Comparison of ENCODE assay signal across 9 cellular contexts in the genomic region with DNA sequence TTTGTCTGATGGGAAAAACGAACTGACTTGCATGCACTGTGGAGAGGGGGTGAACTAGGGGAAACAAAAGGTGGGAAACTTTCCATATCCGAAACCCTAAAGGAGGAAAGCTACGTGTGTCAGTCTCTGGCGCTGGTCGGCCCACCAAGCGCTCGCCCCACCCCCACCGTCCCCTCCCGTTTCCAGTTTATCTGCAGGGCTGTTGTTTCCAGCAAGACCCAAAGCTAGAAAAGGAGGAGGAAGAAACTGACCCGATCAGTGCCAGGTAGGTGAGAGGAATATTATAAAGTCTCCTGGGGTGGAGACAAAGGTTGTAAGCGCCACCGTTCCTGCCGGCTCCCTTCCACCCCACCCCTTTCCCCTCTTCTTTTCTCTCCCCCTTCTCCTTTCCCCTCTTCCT. TPM values are rescaled to one million over a fixed set of nuclear protein-coding genes. Genes with fewer than 3 reads are reported as not detected.
DNase-seq lines count a peak whose midpoint lies in the region; ATAC-seq, FAIRE-seq and TF ChIP-seq lines count a peak whose summit lies in the region.
"Had no signal": no experiment of that assay in that cellular context is flagged by ENCODE, and none has a peak within 500 bp of the region (broad histone marks: within the 10 kb centered on the region; RNA-seq: fewer than 3 reads in every experiment).

No MANE protein-coding gene starts in this region.

- no peak for DNase-seq in IMR-90
- no peak for DNase-seq in bronchial epithelial cell (ENCODE audit: low read depth)
- DNase-seq in left lung = no peak
- no peak for DNase-seq in thoracic aorta (ENCODE audit: low spot score)
- no peak for DNase-seq in KBM-7
- DNase-seq in occipital lobe (lab: John Stamatoyannopoulos, UW) = no peak

- no peak for TF ChIP-seq CTCF in IMR-90 (conservative IDR thresholded peaks at IDR 0.05; ENCODE audit: low read depth, low read length)
- no peak for TF ChIP-seq CTCF in bronchial epithelial cell (IDR thresholded peaks at IDR 0.05; ENCODE audit: insufficient read depth, low read length, severe bottlenecking)
- TF ChIP-seq CTCF in left lung (IDR thresholded peaks at IDR 0.05) = no peak
- TF ChIP-seq CTCF in thoracic aorta (IDR thresholded peaks at IDR 0.05) = no peak

- H3K36me3 ChIP-seq in BLaER1 (no peaks in the 10 kb centered on the region), IMR-90 (ENCODE audit: control insufficient read depth, insufficient read depth, low read length) (peaks cover 2% of the 10 kb centered on the region; the same call in 1 of the 2 replicates), bronchial epithelial cell (ENCODE audit: control insufficient read depth, insufficient read depth, low read length) (no peaks in the 10 kb centered on the region), left lung (no peaks in the 10 kb centered on the region), thoracic aorta (no peaks in the 10 kb centered on the region)

- H3K9me3 ChIP-seq in BLaER1 = no peaks in the 10 kb centered on the region
- no peaks in the 10 kb centered on the region for H3K9me3 ChIP-seq in IMR-90 (ENCODE audit: control insufficient read depth, insufficient read depth, low read length)
- H3K9me3 ChIP-seq in left lung = no peaks in the 10 kb centered on the region
- H3K9me3 ChIP-seq in thoracic aorta = no peaks in the 10 kb centered on the region

- peak overlapping the region; percentile 89 for H3K56ac ChIP-seq in IMR-90 (ENCODE audit: extremely low read depth, insufficient read depth, low read length)

- H3K14ac ChIP-seq in IMR-90 (replicated peaks; ENCODE audit: low read depth, low read length) = peak overlapping the region; percentile 99

- no CpG with 5 or more reads among the region's 13 CpGs for WGBS in IMR-90 (ENCODE audit: extremely low coverage in 2 of 2, insufficient read length in 1 of 2), 2 experiments

- H2AK5ac ChIP-seq in IMR-90 (ENCODE audit: low read depth, low read length) = peak overlapping the region; percentile 54; the same call in 1 of the 2 replicates

- no peak overlapping the region; the same call in 1 of the 2 replicates for H2BK120ac ChIP-seq in IMR-90 (ENCODE audit: low read depth, low read length)

- 0 out of 4 replicates have a peak, but pooled peaks cover 0 to 6% of the 10 kb centered on the region in 2 experiments for H3K79me1 ChIP-seq in IMR-90 (ENCODE audit: low read depth in 1 of 2, low read length in 2 of 2)

- H3K4ac ChIP-seq in IMR-90 (ENCODE audit: low read depth, low read length) = peak overlapping the region; percentile 91

- peak; percentile 30 for ATAC-seq in IMR-90 (ENCODE audit: low read depth)
- peak; percentile 80 for ATAC-seq in left lung
- no peak for ATAC-seq in thoracic aorta (ENCODE audit: insufficient number of reproducible peaks, low FRiP score, low read depth)
- no peak for ATAC-seq in HG03571 (IDR thresholded peaks at IDR 0.05; ENCODE audit: unreplicated experiment)

- H3K27ac ChIP-seq in BLaER1 (peak overlapping the region; percentile 53), IMR-90 (ENCODE audit: insufficient read depth, low read length) (peak overlapping the region; percentile 87), left lung (peak overlapping the region; percentile 73 to 91), thoracic aorta (peak overlapping the region; percentile 88 to 93)
- H3K27ac ChIP-seq: HL-60 had no signal

- no TSS peak for BruUV-seq in IMR-90 (replicated peaks; lab: Mats Ljungman, UMichigan)

- H3K9ac ChIP-seq in BLaER1 (peak overlapping the region; percentile 80), IMR-90 (ENCODE audit: low read depth, low read length) (peak overlapping the region; percentile 99)

- H2BK20ac ChIP-seq in IMR-90 (ENCODE audit: low read depth, low read length) = no peak overlapping the region

- peak overlapping the region; percentile 92 for H2AK9ac ChIP-seq in IMR-90 (replicated peaks; ENCODE audit: low read depth, low read length, poor library complexity)

- no peaks in the 10 kb centered on the region; the same call in 1 of the 2 replicates for H3K9me1 ChIP-seq in IMR-90 (ENCODE audit: insufficient read depth, low read length)

- H4K91ac ChIP-seq in IMR-90 (ENCODE audit: insufficient read depth, low read depth, low read length) = peak overlapping the region; percentile 88

- H2BK15ac ChIP-seq in IMR-90 (ENCODE audit: low read depth, low read length) = no peak overlapping the region

- POLR2A ChIA-PET in IMR-90 (lab: Charles Lee; ENCODE audit: unreplicated experiment) = interaction anchor here (2.6 kb wide), 1 partner anchor 11 kb away, joined by 15 read pairs; no protein-coding TSS in a partner anchor

- 0 out of 2 replicates have a peak, but pooled peaks cover 4% of the 10 kb centered on the region for H4K20me1 ChIP-seq in BLaER1
- H4K20me1 ChIP-seq in IMR-90 (ENCODE audit: insufficient read depth, low read length) = no peaks in the 10 kb centered on the region

- FAIRE-seq in bronchial epithelial cell (lab: Jason Lieb, UNC) = no peak

- TF ChIP-seq RAD21 in IMR-90 (IDR thresholded peaks at IDR 0.05; ENCODE audit: low read length) = no peak

- H3K4me3 ChIP-seq in BLaER1 (peak overlapping the region; percentile 73), IMR-90 (ENCODE audit: insufficient read depth, low read depth, low read length) (peak overlapping the region; percentile 94), bronchial epithelial cell (ENCODE audit: low read depth, low read length) (peak overlapping the region; percentile 55), left lung (peak overlapping the region; percentile 42 to 53), thoracic aorta (peak overlapping the region; percentile 84)

- intact Hi-C loops in IMR-90 (cut with micrococcal nuclease) = loop anchor here (1.0 to 5.0 kb wide), 2 partner anchors 20 to 105 kb away; no protein-coding TSS in a partner anchor
- intact Hi-C loops in left lung (cut with DNase I) = no loop called here

- H4K5ac ChIP-seq in IMR-90 (ENCODE audit: low read depth, low read length) = peak overlapping the region; percentile 47

- CTCF ChIA-PET in IMR-90 (lab: Yijun Ruan, JAX) = no interaction called here

- H3K4me2 ChIP-seq in BLaER1 (peak overlapping the region; percentile 68), IMR-90 (ENCODE audit: low read depth, low read length) (peak overlapping the region; percentile 84)

- peak overlapping the region; percentile 92; the same call in 1 of the 2 replicates for H3K23ac ChIP-seq in IMR-90 (ENCODE audit: low read depth, low read length)

- H3K4me1 ChIP-seq in BLaER1 = no peaks in the 10 kb centered on the region
- peaks cover 5% of the 10 kb centered on the region; the same call in 1 of the 2 replicates for H3K4me1 ChIP-seq in IMR-90 (ENCODE audit: control insufficient read depth, insufficient read depth, low read length)
- H3K4me1 ChIP-seq in left lung = no peaks in the 10 kb centered on the region
- H3K4me1 ChIP-seq in thoracic aorta (ENCODE audit: control insufficient read depth in 1 of 2, low read depth in 2 of 2) = peaks cover 0 to 6% of the 10 kb centered on the region in 2 donors

- H3K27me3 ChIP-seq in BLaER1 (no peaks in the 10 kb centered on the region), IMR-90 (ENCODE audit: control insufficient read depth, insufficient read depth, low read length) (no peaks in the 10 kb centered on the region), bronchial epithelial cell (ENCODE audit: control insufficient read depth, insufficient read depth, low read length) (no peaks in the 10 kb centered on the region), left lung (no peaks in the 10 kb centered on the region), thoracic aorta (replicated peaks; ENCODE audit: insufficient read depth) (no peaks in the 10 kb centered on the region)

- dilution Hi-C loops in IMR-90 (cut with HindIII; ENCODE audit: low sequenced_read_pairs, unreplicated experiment) = no loop called here

- H2BK5ac ChIP-seq in IMR-90 (ENCODE audit: low read depth, low read length, poor library complexity, severe bottlenecking) = peak overlapping the region; percentile 97

- in situ Hi-C loops in IMR-90 (cut with MboI; ENCODE audit: low sequenced_read_pairs) (no loop called here), KBM-7 (cut with MboI; ENCODE audit: low pct_unique_long_range_greater_than_20kb, low sequenced_read_pairs) (no loop called here)

- H3K18ac ChIP-seq in IMR-90 (ENCODE audit: low read depth, low read length) = peak overlapping the region; percentile 95

- TF ChIP-seq POLR2A in IMR-90 (IDR thresholded peaks at IDR 0.05; ENCODE audit: low read depth, low read length) = no peak

- H2AFZ ChIP-seq in IMR-90 (replicated peaks; ENCODE audit: low read length, poor library complexity) = peak overlapping the region; percentile 18

- peak overlapping the region; percentile 87 to 89; a peak in 3 of 4 replicates for H4K8ac ChIP-seq in IMR-90 (ENCODE audit: low read depth in 2 of 2, low read length in 2 of 2)

RNA-seq across cellular contexts. Expression of a gene that starts 0.6 kb away (rescaled TPM):
- total RNA-seq in IMR-90 (2012; rRNA removed) (20.3 and 94.4 TPM in 2 replicates), bronchial epithelial cell (46.6 and 66.6 TPM in 2 replicates), left lung (10 to 100 TPM; 47.8 to 55.0 TPM), thoracic aorta (100 to 1,000 TPM in 1 of 2 donors, 10 to 100 TPM in 1; 70.4 to 118 TPM), occipital lobe (36.5 TPM)
- 88.8 and 111 TPM in 2 replicates for polyA plus RNA-seq in IMR-90 (2012; rRNA removed)
- polyA plus RNA-seq in IMR-90 (2012; cell fraction: cytosol; rRNA removed) = 7.4 and 10.4 TPM in 2 replicates
- polyA plus RNA-seq in IMR-90 (2012; cell fraction: nucleus; rRNA removed; ENCODE audit: low replicate concordance) = 13.1 and 58.1 TPM in 2 replicates

RNA-seq across cellular contexts. Expression of a gene that starts 19.4 kb away (rescaled TPM):
- total RNA-seq in IMR-90 (2012; rRNA removed) (114 and 332 TPM in 2 replicates), bronchial epithelial cell (94.8 and 129 TPM in 2 replicates), left lung (100 to 1,000 TPM in 1 of 2 donors, 10 to 100 TPM in 1; 91.0 to 155 TPM), thoracic aorta (100 to 1,000 TPM; 127 to 136 TPM), occipital lobe (138 TPM)
- polyA plus RNA-seq in IMR-90 (2012; rRNA removed) = 408 and 409 TPM in 2 replicates
- 256 and 272 TPM in 2 replicates for polyA plus RNA-seq in IMR-90 (2012; cell fraction: cytosol; rRNA removed)
- polyA plus RNA-seq in IMR-90 (2012; cell fraction: nucleus; rRNA removed; ENCODE audit: low replicate concordance) = 51.3 and 191 TPM in 2 replicates

RNA-seq across cellular contexts. Expression of a gene that starts 26.9 kb away (rescaled TPM):
- total RNA-seq in IMR-90 (2012; rRNA removed) (6.5 and 16.1 TPM in 2 replicates), bronchial epithelial cell (0.77 and 1.1 TPM in 2 replicates), left lung (1 to 10 TPM; 3.5 to 8.2 TPM), thoracic aorta (10 to 100 TPM in 1 of 2 donors, 1 to 10 TPM in 1; 2.8 to 12.2 TPM), occipital lobe (86.6 TPM)
- 12.1 and 15.4 TPM in 2 replicates for polyA plus RNA-seq in IMR-90 (2012; rRNA removed)
- polyA plus RNA-seq in IMR-90 (2012; cell fraction: cytosol; rRNA removed) = 2.1 and 2.2 TPM in 2 replicates
- polyA plus RNA-seq in IMR-90 (2012; cell fraction: nucleus; rRNA removed; ENCODE audit: low replicate concordance) = 0.55 and 4.6 TPM in 2 replicates

RNA-seq across cellular contexts. Expression of a gene that starts 46.1 kb away (rescaled TPM):
- total RNA-seq in IMR-90 (2012; rRNA removed) (0.28 TPM in 1 of 2 replicates, not detected in the other), bronchial epithelial cell (46.6 and 79.8 TPM in 2 replicates), left lung (10 to 100 TPM in 1 of 2 donors, 1 to 10 TPM in 1; 9.7 to 19.3 TPM), thoracic aorta (1 to 10 TPM in 1 of 2 donors, not detected in 1; 5.9 TPM), occipital lobe (101 TPM)
- polyA plus RNA-seq in IMR-90 (2012; rRNA removed) = 0.13 and 0.19 TPM in 2 replicates
- polyA plus RNA-seq in IMR-90 (2012; cell fraction: cytosol; rRNA removed) = 0.08 and 0.20 TPM in 2 replicates
- polyA plus RNA-seq in IMR-90 (2012; cell fraction: nucleus; rRNA removed; ENCODE audit: low replicate concordance) = 0.31 TPM in 1 of 2 replicates, not detected in the other

Comparison
In these comparisons a context has a peak if more than half of its experiments do, and no peak if none do; other contexts are left out.
1. ATAC-seq: peak in IMR-90 (single experiment) and left lung (single experiment); none in thoracic aorta (single experiment) and HG03571 (single experiment).
2. Peak in every context shown above with its lines, with median percentiles within 50 percentile points of each other: H3K27ac ChIP-seq and H3K4me3 ChIP-seq.